ENCODE assay signal across 18 cellular contexts in genomic region chr9:93683331-93684134, GRCh38.
DNase-seq lines count a peak whose midpoint lies in the region; ATAC-seq, FAIRE-seq and TF ChIP-seq lines count a peak whose summit lies in the region.
"Had no signal": no experiment of that assay in that cellular context is flagged by ENCODE, and none has a peak within 500 bp of the region (broad histone marks: within the 10 kb centered on the region; RNA-seq: fewer than 3 reads in every experiment).

No MANE protein-coding gene starts in this region.

- H3K4me1 ChIP-seq in SK-N-SH (ENCODE audit: control insufficient read depth in 1 of 2, insufficient read depth in 2 of 2, low read depth in 1 of 2, low read length in 1 of 2): peaks cover 0 to 4% of the 10 kb centered on the region in 2 experiments; a peak in 1 of 4 replicates
- H3K4me1 ChIP-seq in H1 (replicated peaks in 1 of 4; ENCODE audit: control insufficient read depth in 3 of 4, insufficient read depth in 4 of 4, low read length in 3 of 4): no peaks in the 10 kb centered on the region
- H3K4me1 ChIP-seq: tibial artery had no signal

- POLR2A ChIA-PET in SK-N-SH (lab: Yijun Ruan, JAX): no interaction called here
- POLR2A ChIA-PET in H1 (lab: Charles Lee; ENCODE audit: partially characterized antibody): interaction anchor here (0.7 to 1.8 kb wide), 4 partner anchors 17 to 267 kb away, joined by 3 to 4 read pairs (median 4); no protein-coding TSS in a partner anchor

- no peaks in the 10 kb centered on the region for H3K27me3 ChIP-seq in SK-N-SH (ENCODE audit: insufficient read depth)
- no peaks in the 10 kb centered on the region for H3K27me3 ChIP-seq in H1 (replicated peaks in 1 of 4; ENCODE audit: control insufficient read depth in 3 of 4, extremely low read depth in 1 of 4, insufficient read depth in 3 of 4, low read length in 3 of 4)
- H3K27me3 ChIP-seq: cardiac muscle cell, tibial artery had no signal

- no peak overlapping the region for H2BK120ac ChIP-seq in H1 (replicated peaks; ENCODE audit: low read depth, low read length)

- H3K79me2 ChIP-seq in SK-N-SH (ENCODE audit: insufficient read depth): no peaks in the 10 kb centered on the region
- no peaks in the 10 kb centered on the region for H3K79me2 ChIP-seq in H1 (ENCODE audit: control insufficient read depth in 1 of 2, insufficient read depth in 2 of 2, low read length in 2 of 2)

- H4K5ac ChIP-seq in H1 (ENCODE audit: insufficient read length, low read depth, low read length): no peak overlapping the region

- no peak overlapping the region for H2AK5ac ChIP-seq in H1 (ENCODE audit: low read depth, low read length)

- peak overlapping the region; percentile 4 for H4K8ac ChIP-seq in H1 (ENCODE audit: extremely low read depth, insufficient read depth, low read length)

- TF ChIP-seq POLR2A in H1 (IDR thresholded peaks at IDR 0.05; ENCODE audit: control extremely low read depth in 1 of 2, low read depth in 2 of 2, low read length in 2 of 2): no peak

- H3F3A ChIP-seq in SK-N-SH (replicated peaks; ENCODE audit: insufficient read depth): peaks cover 3% of the 10 kb centered on the region

- no peak overlapping the region for H3K14ac ChIP-seq in H1 (ENCODE audit: insufficient read length)

- TF ChIP-seq CTCF in SK-N-SH (IDR thresholded peaks at IDR 0.05) (no peak), H1 (IDR thresholded peaks at IDR 0.05; ENCODE audit: control extremely low read depth in 1 of 3, insufficient read depth in 1 of 3, low read depth in 1 of 3, low read length in 3 of 3) (no peak), omental fat pad (IDR thresholded peaks at IDR 0.05) (no peak)

- H2BK15ac ChIP-seq in H1 (ENCODE audit: low read length): no peak overlapping the region

- H3K23me2 ChIP-seq in H1 (ENCODE audit: low read depth, low read length): no peaks in the 10 kb centered on the region

- H3K36me3 ChIP-seq in SK-N-SH (replicated peaks in 1 of 2; ENCODE audit: control insufficient read depth in 1 of 2, insufficient read depth in 2 of 2, low read length in 1 of 2): no peaks in the 10 kb centered on the region
- no peaks in the 10 kb centered on the region for H3K36me3 ChIP-seq in H1 (ENCODE audit: control insufficient read depth in 2 of 4, insufficient read depth in 4 of 4, low read length in 3 of 4)
- H3K36me3 ChIP-seq: cardiac muscle cell had no signal

- no peak overlapping the region for H3K23ac ChIP-seq in H1 (ENCODE audit: insufficient read length)

- 0 out of 2 replicates have a peak overlapping the region, but pooled peaks have one; percentile 5 for H2BK12ac ChIP-seq in H1 (ENCODE audit: low read depth, low read length)

- DNase-seq in SK-N-SH (peak; percentile 11), GM03348 (ENCODE audit: low spot score) (peak; percentile 2), H1 (ENCODE audit: low read depth in 1 of 2, low spot score in 2 of 2) (peak in 1 of 2 experiments; percentile 41), omental fat pad (ENCODE audit: low spot score) (peak; percentile 6), NCI-H187 (lab: John Stamatoyannopoulos, UW) (no peak)
- DNase-seq: activated naive CD8-positive, alpha-beta T cell treated with anti-CD3 and anti-CD28 coated beads, Interleukin-2, amount 50 U/mL, for 24 hours; DND-41; effector memory CD4-positive, alpha-beta T cell; mammary epithelial cell; NCI-H1694; NCI-H510A treated with DMSO at 0.1 percent for 48 hours; stimulated activated CD4-positive, alpha-beta T cell treated with anti-CD3 and anti-CD28 coated beads, Interleukin-4, amount 100 ng/mL, for 1 hour had no signal

- H3K27ac ChIP-seq in SK-N-SH (ENCODE audit: low read depth in 2 of 2, low read length in 1 of 2) (no peak overlapping the region), H1 (ENCODE audit: low read depth, low read length) (no peak overlapping the region)
- H3K27ac ChIP-seq: cardiac muscle cell, tibial artery had no signal

- H3K4ac ChIP-seq in H1 (replicated peaks; ENCODE audit: insufficient read length, low read depth, low read length): no peak overlapping the region

- no peak overlapping the region for H4K91ac ChIP-seq in H1 (replicated peaks; ENCODE audit: insufficient read length, low read length)

- ATAC-seq in SK-N-SH treated with all-trans-retinoic acid at 6 μM for 48 hours: no peak
- no peak for ATAC-seq in omental fat pad (ENCODE audit: low FRiP score)
- no peak for ATAC-seq in GM21515 (IDR thresholded peaks at IDR 0.05; ENCODE audit: unreplicated experiment)
- ATAC-seq in GM18873 (IDR thresholded peaks at IDR 0.05; ENCODE audit: low FRiP score, unreplicated experiment): no peak
- ATAC-seq: activated naive CD8-positive, alpha-beta T cell treated with anti-CD3 and anti-CD28 coated beads, Interleukin-2, amount 50 U/mL, for 24 hours had no signal

- no peak for TF ChIP-seq EP300 in SK-N-SH (IDR thresholded peaks at IDR 0.05; ENCODE audit: borderline replicate concordance in 1 of 2, low read depth in 1 of 2, low read length in 1 of 2)
- TF ChIP-seq EP300 in H1 (IDR thresholded peaks at IDR 0.05; ENCODE audit: borderline replicate concordance in 1 of 2, low read depth in 2 of 2, low read length in 2 of 2): no peak

- 84% methylated on average over 9 of the region's 10 CpGs for WGBS in SK-N-SH (ENCODE audit: low lambda C conversion rate)
- 96% methylated on average over 9 of the region's 10 CpGs; no CpG with 5 or more reads in 1 of the 2 experiments for WGBS in H1 (ENCODE audit: extremely low coverage in 1 of 2, insufficient coverage in 1 of 2, insufficient read length in 1 of 2, insufficient replicate concordance in 2 of 2, low coverage in 1 of 2, low lambda C conversion rate in 2 of 2, missing lambda C conversion rate in 1 of 2), 2 experiments

- TF ChIP-seq RAD21 in SK-N-SH (IDR thresholded peaks at IDR 0.05; ENCODE audit: low read length): no peak
- TF ChIP-seq RAD21 in H1 (IDR thresholded peaks at IDR 0.05 in 1 of 2, conservative IDR thresholded peaks at IDR 0.05 in 1 of 2; ENCODE audit: low read depth in 2 of 2, low read length in 2 of 2): no peak

- CTCF ChIA-PET in SK-N-SH (lab: Yijun Ruan, JAX): interaction anchor here (0.9 to 6.3 kb wide), 20 partner anchors 8 to 530 kb away, joined by 3 to 126 read pairs (median 5); no protein-coding TSS in a partner anchor
- CTCF ChIA-PET in H1 (lab: Charles Lee; ENCODE audit: partially characterized antibody): interaction anchor here (0.7 to 8.5 kb wide), 32 partner anchors 8 to 530 kb away, joined by 3 to 146 read pairs (median 5); no protein-coding TSS in a partner anchor

- H3K9ac ChIP-seq in SK-N-SH: no peak overlapping the region
- H3K9ac ChIP-seq in H1 (replicated peaks in 1 of 4; ENCODE audit: extremely low read depth in 1 of 4, low read depth in 3 of 4, low read length in 3 of 4): no peak overlapping the region

- no peak for FAIRE-seq in H1 (lab: Jason Lieb, UNC)
- FAIRE-seq: TTC549 had no signal

- H3K9me3 ChIP-seq in SK-N-SH: no peaks in the 10 kb centered on the region
- peaks cover 0 to 3% of the 10 kb centered on the region in 2 experiments; a peak in 2 of 4 replicates for H3K9me3 ChIP-seq in H1 (ENCODE audit: insufficient read depth in 2 of 2, low read depth in 1 of 2, low read length in 1 of 2)

- H3K4me3 ChIP-seq in SK-N-SH (ENCODE audit: low read depth in 2 of 2, low read length in 1 of 2) (no peak overlapping the region), H1 (ENCODE audit: extremely low read depth in 1 of 4, insufficient read depth in 2 of 4, low read depth in 3 of 4, low read length in 4 of 4) (no peak overlapping the region)
- H3K4me3 ChIP-seq: cardiac muscle cell, tibial artery had no signal

- no peak overlapping the region for H2BK5ac ChIP-seq in H1 (ENCODE audit: low read depth, low read length)

- H3K79me1 ChIP-seq in H1 (ENCODE audit: low read depth, low read length): no peaks in the 10 kb centered on the region

- H2BK20ac ChIP-seq in H1 (ENCODE audit: low read length): no peak overlapping the region

- H4K20me1 ChIP-seq in SK-N-SH (ENCODE audit: insufficient read depth) (no peaks in the 10 kb centered on the region), H1 (replicated peaks in 1 of 2; ENCODE audit: control insufficient read depth in 1 of 2, insufficient read depth in 2 of 2, low read length in 2 of 2) (peaks cover 0 to 3% of the 10 kb centered on the region in 2 experiments)

- H3K56ac ChIP-seq in H1 (replicated peaks; ENCODE audit: insufficient read length, low read depth, low read length): no peak overlapping the region

- no peak overlapping the region; the same call in 1 of the 2 replicates for H3K18ac ChIP-seq in H1 (ENCODE audit: extremely low read depth, low read length)

- H3K4me2 ChIP-seq in SK-N-SH (no peak overlapping the region), H1 (ENCODE audit: insufficient read depth in 1 of 2, low read depth in 2 of 2, low read length in 2 of 2) (no peak overlapping the region)

- no peak overlapping the region for H2AFZ ChIP-seq in SK-N-SH (ENCODE audit: low read depth)
- H2AFZ ChIP-seq in H1 (ENCODE audit: low read length): no peak overlapping the region

- no peaks in the 10 kb centered on the region for H3K9me2 ChIP-seq in SK-N-SH

TF ChIP-seq in SK-N-SH, 30 proteins besides CTCF, POLR2A, EP300 and RAD21 (continues in another document):
- no peak for TF ChIP-seq FOSL2 (IDR thresholded peaks at IDR 0.05; ENCODE audit: borderline replicate concordance, low read depth)
- no peak for TF ChIP-seq TAF1 (IDR thresholded peaks at IDR 0.05; ENCODE audit: borderline replicate concordance, low read depth, low read length)
- no peak for TF ChIP-seq SIN3A (IDR thresholded peaks at IDR 0.05; ENCODE audit: borderline replicate concordance, low read depth, low read length)

TF ChIP-seq in SK-N-SH treated with all-trans-retinoic acid at 6 μM for 48 hours, 23 proteins besides CTCF, POLR2A, EP300 and RAD21 (continues in another document):
- TF ChIP-seq ZNF8 (CRISPR knock-in tag; IDR thresholded peaks at IDR 0.05): no peak

TF ChIP-seq in H1, 55 proteins besides CTCF, POLR2A, EP300 and RAD21 (continues in another document):
- TF ChIP-seq CHD2 (IDR thresholded peaks at IDR 0.05; ENCODE audit: low read length) (no peak), RNF2 (IDR thresholded peaks at IDR 0.05; ENCODE audit: borderline replicate concordance, low read depth, low read length, missing control alignments, poor library complexity, severe bottlenecking) (no peak), RFX5 (IDR thresholded peaks at IDR 0.05; ENCODE audit: borderline replicate concordance, low read depth, low read length) (no peak), SIX5 (IDR thresholded peaks at IDR 0.05; ENCODE audit: low read depth, low read length) (no peak), YY1 (IDR thresholded peaks at IDR 0.05; ENCODE audit: low read depth, low read length) (no peak), RXRA (IDR thresholded peaks at IDR 0.05; ENCODE audit: insufficient read depth, low read depth, low read length) (no peak), SP4 (IDR thresholded peaks at IDR 0.05; ENCODE audit: low read length) (no peak), GTF2F1 (IDR thresholded peaks at IDR 0.05; ENCODE audit: borderline replicate concordance, low read depth, low read length) (no peak), SIRT6 (IDR thresholded peaks at IDR 0.05; ENCODE audit: low read length) (no peak), JUN (IDR thresholded peaks at IDR 0.05; ENCODE audit: low read depth, low read length) (no peak), POLR2AphosphoS5 (IDR thresholded peaks at IDR 0.05; ENCODE audit: low read depth, low read length) (no peak), NRF1 (IDR thresholded peaks at IDR 0.05; ENCODE audit: low read depth, low read length) (no peak), POU5F1 (IDR thresholded peaks at IDR 0.05; ENCODE audit: low read depth, low read length) (no peak)

Comparison
In these comparisons a context has a peak if more than half of its experiments do, and no peak if none do; other contexts are left out.
1. DNase-seq: peak in SK-N-SH (single experiment), GM03348 (single experiment) and omental fat pad (single experiment); none in NCI-H187 (0 of 2).